ENCODE assay signal across 8 cellular contexts in the genomic region with DNA sequence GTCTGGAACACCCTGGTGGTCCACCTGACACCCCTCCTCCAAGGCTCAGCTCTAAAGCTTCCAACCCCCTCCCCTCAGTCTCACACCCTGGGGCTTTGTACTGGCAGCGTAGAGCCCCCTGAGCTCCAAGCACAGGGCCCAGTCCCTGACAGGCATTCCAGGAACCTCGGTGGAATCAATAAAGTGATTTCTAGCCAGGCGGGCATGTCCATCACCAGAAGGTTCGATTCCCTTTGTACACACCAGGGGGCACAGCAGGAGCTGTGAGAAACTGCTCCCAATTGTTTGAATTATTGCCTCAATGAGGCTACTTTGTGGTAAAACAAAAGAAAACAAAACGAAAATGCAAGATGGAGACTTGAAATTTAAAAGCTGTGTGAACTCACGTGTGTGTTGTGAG. TPM values are rescaled to one million over a fixed set of nuclear protein-coding genes. Genes with fewer than 3 reads are reported as not detected.
DNase-seq lines count a peak whose midpoint lies in the region; ATAC-seq and TF ChIP-seq lines count a peak whose summit lies in the region.

No MANE protein-coding gene starts in this region.

- H3K27ac Mint-ChIP-seq in natural killer cell, result no peak overlapping the region
- no peak overlapping the region for H3K27ac Mint-ChIP-seq in natural killer cell treated with Interleukin-12 subunit alpha and Interleukin-12 subunit beta and Interleukin-15 and Interleukin-18, amount 100 ng/mL, for 72 hours
- peak overlapping the region; percentile 72 for H3K27ac Mint-ChIP-seq in stimulated activated memory B cell treated with anti-CD40 and anti-IgM and Interleukin-4, amounts not matched to agents 10 μg/mL and 1 μg/mL and 100 μg/mL, for 72 hours

- ATAC-seq in natural killer cell, result peak in 2 of 3 donors; percentile 36 to 55
- ATAC-seq in natural killer cell treated with Interleukin-12 subunit alpha and Interleukin-12 subunit beta and Interleukin-15 and Interleukin-18, amount 100 ng/mL, for 72 hours, result no peak
- ATAC-seq in left lung, result peak; percentile 82
- ATAC-seq in stimulated activated memory B cell treated with anti-CD40 and anti-IgM and Interleukin-4, amounts not matched to agents 10 μg/mL and 1 μg/mL and 100 μg/mL, for 72 hours, result no peak
- ATAC-seq in GM18519 (IDR thresholded peaks at IDR 0.05; ENCODE audit: low FRiP score, unreplicated experiment), result no peak

- H3K4me1 ChIP-seq in ascending aorta (no peaks in the 10 kb centered on the region), left lung (no peaks in the 10 kb centered on the region)

- no peak overlapping the region for H3K4me3 ChIP-seq in ascending aorta
- H3K4me3 ChIP-seq in left lung, result no peak overlapping the region

- intact Hi-C loops in natural killer cell (cut with micrococcal nuclease), result loop anchor here (1.0 kb wide), 1 partner anchor 114 kb away; no protein-coding TSS in a partner anchor
- intact Hi-C loops in ascending aorta (cut with DNase I), result no loop called here
- intact Hi-C loops in left lung (cut with DNase I), result loop anchor here (5.0 to 10.0 kb wide), 2 partner anchors 111 to 118 kb away; no protein-coding TSS in a partner anchor

- H3K27me3 ChIP-seq in ascending aorta, result no peaks in the 10 kb centered on the region
- H3K27me3 ChIP-seq in left lung, result no peaks in the 10 kb centered on the region

- H3K9me3 ChIP-seq in ascending aorta (no peaks in the 10 kb centered on the region), left lung (no peaks in the 10 kb centered on the region)

- no peak overlapping the region for H3K4me3 Mint-ChIP-seq in natural killer cell
- no peak overlapping the region for H3K4me3 Mint-ChIP-seq in natural killer cell treated with Interleukin-12 subunit alpha and Interleukin-12 subunit beta and Interleukin-15 and Interleukin-18, amount 100 ng/mL, for 72 hours
- H3K4me3 Mint-ChIP-seq in stimulated activated memory B cell treated with anti-CD40 and anti-IgM and Interleukin-4, amounts not matched to agents 10 μg/mL and 1 μg/mL and 100 μg/mL, for 72 hours, result no peak overlapping the region

- no peaks in the 10 kb centered on the region for H3K9me3 Mint-ChIP-seq in natural killer cell
- no peaks in the 10 kb centered on the region for H3K9me3 Mint-ChIP-seq in natural killer cell treated with Interleukin-12 subunit alpha and Interleukin-12 subunit beta and Interleukin-15 and Interleukin-18, amount 100 ng/mL, for 72 hours
- H3K9me3 Mint-ChIP-seq in stimulated activated memory B cell treated with anti-CD40 and anti-IgM and Interleukin-4, amounts not matched to agents 10 μg/mL and 1 μg/mL and 100 μg/mL, for 72 hours, result no peaks in the 10 kb centered on the region

- TF ChIP-seq CTCF in natural killer cell (IDR thresholded peaks at IDR 0.05) (peak; percentile 37), ascending aorta (IDR thresholded peaks at IDR 0.05) (peak in 2 of 3 experiments; percentile 16 to 23), left lung (IDR thresholded peaks at IDR 0.05) (peak; percentile 46 to 64)

- peaks cover 0 to 2% of the 10 kb centered on the region in 2 donors for H3K27me3 Mint-ChIP-seq in natural killer cell (ENCODE audit: low read depth in 2 of 2)
- H3K27me3 Mint-ChIP-seq in natural killer cell treated with Interleukin-12 subunit alpha and Interleukin-12 subunit beta and Interleukin-15 and Interleukin-18, amount 100 ng/mL, for 72 hours, result no peaks in the 10 kb centered on the region
- H3K27me3 Mint-ChIP-seq in stimulated activated memory B cell treated with anti-CD40 and anti-IgM and Interleukin-4, amounts not matched to agents 10 μg/mL and 1 μg/mL and 100 μg/mL, for 72 hours, result no peaks in the 10 kb centered on the region

- H3K36me3 Mint-ChIP-seq in natural killer cell, result no peaks in the 10 kb centered on the region
- no peaks in the 10 kb centered on the region for H3K36me3 Mint-ChIP-seq in natural killer cell treated with Interleukin-12 subunit alpha and Interleukin-12 subunit beta and Interleukin-15 and Interleukin-18, amount 100 ng/mL, for 72 hours
- H3K36me3 Mint-ChIP-seq in stimulated activated memory B cell treated with anti-CD40 and anti-IgM and Interleukin-4, amounts not matched to agents 10 μg/mL and 1 μg/mL and 100 μg/mL, for 72 hours, result no peaks in the 10 kb centered on the region

- no peak overlapping the region for H3K27ac ChIP-seq in ascending aorta
- no peak overlapping the region for H3K27ac ChIP-seq in left lung

- H3K4me1 Mint-ChIP-seq in natural killer cell, result peaks cover 0 to 6% of the 10 kb centered on the region in 2 donors
- no peaks in the 10 kb centered on the region for H3K4me1 Mint-ChIP-seq in natural killer cell treated with Interleukin-12 subunit alpha and Interleukin-12 subunit beta and Interleukin-15 and Interleukin-18, amount 100 ng/mL, for 72 hours (ENCODE audit: low read depth in 2 of 2)
- H3K4me1 Mint-ChIP-seq in stimulated activated memory B cell treated with anti-CD40 and anti-IgM and Interleukin-4, amounts not matched to agents 10 μg/mL and 1 μg/mL and 100 μg/mL, for 72 hours, result peaks cover 6% of the 10 kb centered on the region

- no peak for DNase-seq in natural killer cell
- DNase-seq in natural killer cell treated with Interleukin-12 subunit alpha and Interleukin-12 subunit beta and Interleukin-15 and Interleukin-18, amount 100 ng/mL, for 72 hours (ENCODE audit: low spot score), result no peak
- DNase-seq in RKO (ENCODE audit: low spot score), result peak; percentile 20
- DNase-seq in ascending aorta (ENCODE audit: low spot score in 2 of 2), result no peak
- peak in 1 of 2 donors; percentile 28 for DNase-seq in left lung
- DNase-seq in HuH-7.5 (ENCODE audit: low spot score), result no peak

- H3K36me3 ChIP-seq in ascending aorta, result no peaks in the 10 kb centered on the region
- H3K36me3 ChIP-seq in left lung, result no peaks in the 10 kb centered on the region

RNA-seq across cellular contexts. Expression of gene SMPD3, which starts 51.8 kb away (rescaled TPM):
- total RNA-seq in natural killer cell (10 to 100 TPM in 1 of 3 donors, 1 to 10 TPM in 2; 2.4 to 13.3 (median 3.2) TPM), ascending aorta (not detected), left lung (1 to 10 TPM in 1 of 2 donors, under 1 TPM in 1; 0.79 to 2.3 TPM)
- 1 to 10 TPM in 1 of 2 donors, under 1 TPM in 1; 0.26 to 1.9 TPM for total RNA-seq in natural killer cell treated with Interleukin-12 subunit alpha and Interleukin-12 subunit beta and Interleukin-15 and Interleukin-18, amount 100 ng/mL, for 72 hours

Comparison
In these comparisons a context has a peak if more than half of its experiments do, and no peak if none do; other contexts are left out.
1. ATAC-seq: peak in natural killer cell (2 of 3) and left lung (single experiment); none in natural killer cell treated with Interleukin-12 subunit alpha and Interleukin-12 subunit beta and Interleukin-15 and Interleukin-18, amount 100 ng/mL, for 72 hours (0 of 2), stimulated activated memory B cell treated with anti-CD40 and anti-IgM and Interleukin-4, amounts not matched to agents 10 μg/mL and 1 μg/mL and 100 μg/mL, for 72 hours (single experiment) and GM18519 (single experiment).
2. Peak in every context shown above with its lines, with median percentiles within 50 percentile points of each other: CTCF ChIP-seq.